In the genomic region with DNA sequence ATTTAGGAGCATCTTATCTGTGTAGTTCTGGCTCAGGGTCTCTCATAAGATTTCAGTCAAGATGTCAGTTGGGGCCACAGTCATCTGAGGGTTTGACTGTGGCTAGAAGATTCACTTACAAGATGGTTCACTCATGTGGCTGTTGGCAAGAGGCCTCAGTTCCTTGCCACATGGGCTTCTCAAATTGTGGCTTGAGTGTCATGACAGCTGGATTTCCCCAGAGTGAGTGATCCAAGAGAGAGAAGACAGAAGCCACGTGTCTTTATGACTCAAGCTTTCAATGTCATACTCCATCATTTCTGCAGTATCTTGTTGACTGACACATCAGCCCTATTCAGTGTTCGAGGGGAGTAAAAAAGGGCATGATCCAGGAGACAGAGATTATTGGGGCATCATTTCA, we compare ENCODE assay signal across 12 cellular contexts.
DNase-seq lines count a peak whose midpoint lies in the region; ATAC-seq lines count a peak whose summit lies in the region.
"Had no signal": no experiment of that assay in that cellular context is flagged by ENCODE, and none has a peak within 500 bp of the region (broad histone marks: within the 10 kb centered on the region; RNA-seq: fewer than 3 reads in every experiment).

No MANE protein-coding gene starts in this region.

- no peak overlapping the region for H3K4me3 Mint-ChIP-seq in activated T-helper 17 cell treated with anti-CD3 and anti-CD28 coated beads, Interleukin-2, amount 50 U/mL, for 72 hours
- H3K4me3 Mint-ChIP-seq: WTC11 had no signal

- peak; percentile 0 for DNase-seq in EL
- DNase-seq in HT1080 (ENCODE audit: low read depth), result peak; percentile 48
- DNase-seq in stimulated activated CD4-positive, alpha-beta T cell treated with anti-CD3 and anti-CD28 coated beads, Interleukin-15, amount 100 ng/mL, for 24 hours, result peak; percentile 42
- no peak for DNase-seq in AML-193 (lab: John Stamatoyannopoulos, UW)
- no peak for DNase-seq in ureter (ENCODE audit: low spot score)
- DNase-seq: cerebellar nuclear complex, midbrain, NCI-H1105, upper lobe of right lung had no signal

- peaks cover 6% of the 10 kb centered on the region for H3K4me1 Mint-ChIP-seq in activated T-helper 17 cell treated with anti-CD3 and anti-CD28 coated beads, Interleukin-2, amount 50 U/mL, for 72 hours

- no peaks in the 10 kb centered on the region for H3K36me3 Mint-ChIP-seq in activated T-helper 17 cell treated with anti-CD3 and anti-CD28 coated beads, Interleukin-2, amount 50 U/mL, for 72 hours (ENCODE audit: low read depth)

- peaks cover 7% of the 10 kb centered on the region for H3K27me3 Mint-ChIP-seq in activated T-helper 17 cell treated with anti-CD3 and anti-CD28 coated beads, Interleukin-2, amount 50 U/mL, for 72 hours

- H3K27ac Mint-ChIP-seq in activated T-helper 17 cell treated with anti-CD3 and anti-CD28 coated beads, Interleukin-2, amount 50 U/mL, for 72 hours, result no peak overlapping the region
- H3K27ac Mint-ChIP-seq: WTC11 had no signal

- peak; percentile 98 for ATAC-seq in activated T-helper 17 cell treated with anti-CD3 and anti-CD28 coated beads, Interleukin-2, amount 50 U/mL, for 72 hours (replicated peaks)
- ATAC-seq in HG02759 (IDR thresholded peaks at IDR 0.05; ENCODE audit: unreplicated experiment), result no peak
- ATAC-seq: upper lobe of right lung, WTC11 had no signal

- no peaks in the 10 kb centered on the region for H3K9me3 Mint-ChIP-seq in activated T-helper 17 cell treated with anti-CD3 and anti-CD28 coated beads, Interleukin-2, amount 50 U/mL, for 72 hours

Comparison
In these comparisons a context has a peak if more than half of its experiments do, and no peak if none do; other contexts are left out.
1. DNase-seq: peak in EL (single experiment), HT1080 (single experiment) and stimulated activated CD4-positive, alpha-beta T cell treated with anti-CD3 and anti-CD28 coated beads, Interleukin-15, amount 100 ng/mL, for 24 hours (single experiment); none in AML-193 (0 of 2) and ureter (single experiment).